ENCODE assay signal across 1 cellular context in genomic region chr22:45259754-45260394, GRCh38.
TF ChIP-seq lines count a peak whose summit lies in the region.

No MANE protein-coding gene starts in this region.

TF ChIP-seq in K562, 482 proteins besides CTCF, POLR2A, EP300 and RAD21:
- peak; percentile 50; the same call in 1 of the 2 replicates for TF ChIP-seq C11orf30 (IDR thresholded peaks at IDR 0.05; ENCODE audit: low read depth)
- no peak for TF ChIP-seq ZBTB5 (IDR thresholded peaks at IDR 0.05)
- no peak for TF ChIP-seq PURB (CRISPR knock-in tag; IDR thresholded peaks at IDR 0.05; ENCODE audit: low read depth)
- TF ChIP-seq, protein P1, sequence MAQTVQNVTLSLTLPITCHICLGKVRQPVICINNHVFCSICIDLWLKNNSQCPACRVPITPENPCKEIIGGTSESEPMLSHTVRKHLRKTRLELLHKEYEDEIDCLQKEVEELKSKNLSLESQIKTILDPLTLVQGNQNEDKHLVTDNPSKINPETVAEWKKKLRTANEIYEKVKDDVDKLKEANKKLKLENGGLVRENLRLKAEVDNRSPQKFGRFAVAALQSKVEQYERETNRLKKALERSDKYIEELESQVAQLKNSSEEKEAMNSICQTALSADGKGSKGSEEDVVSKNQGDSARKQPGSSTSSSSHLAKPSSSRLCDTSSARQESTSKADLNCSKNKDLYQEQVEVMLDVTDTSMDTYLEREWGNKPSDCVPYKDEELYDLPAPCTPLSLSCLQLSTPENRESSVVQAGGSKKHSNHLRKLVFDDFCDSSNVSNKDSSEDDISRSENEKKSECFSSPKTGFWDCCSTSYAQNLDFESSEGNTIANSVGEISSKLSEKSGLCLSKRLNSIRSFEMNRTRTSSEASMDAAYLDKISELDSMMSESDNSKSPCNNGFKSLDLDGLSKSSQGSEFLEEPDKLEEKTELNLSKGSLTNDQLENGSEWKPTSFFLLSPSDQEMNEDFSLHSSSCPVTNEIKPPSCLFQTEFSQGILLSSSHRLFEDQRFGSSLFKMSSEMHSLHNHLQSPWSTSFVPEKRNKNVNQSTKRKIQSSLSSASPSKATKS (CRISPR knock-in tag; IDR thresholded peaks at IDR 0.05) = no peak
- TF ChIP-seq IRF9 (tag; IDR thresholded peaks at IDR 0.05) = no peak
- peak; percentile 11; the same call in 1 of the 2 replicates for TF ChIP-seq MAFF (IDR thresholded peaks at IDR 0.05; ENCODE audit: low read length)
- TF ChIP-seq SRSF1 (IDR thresholded peaks at IDR 0.05; ENCODE audit: low read depth, low read length) = no peak
- TF ChIP-seq, protein P2, sequence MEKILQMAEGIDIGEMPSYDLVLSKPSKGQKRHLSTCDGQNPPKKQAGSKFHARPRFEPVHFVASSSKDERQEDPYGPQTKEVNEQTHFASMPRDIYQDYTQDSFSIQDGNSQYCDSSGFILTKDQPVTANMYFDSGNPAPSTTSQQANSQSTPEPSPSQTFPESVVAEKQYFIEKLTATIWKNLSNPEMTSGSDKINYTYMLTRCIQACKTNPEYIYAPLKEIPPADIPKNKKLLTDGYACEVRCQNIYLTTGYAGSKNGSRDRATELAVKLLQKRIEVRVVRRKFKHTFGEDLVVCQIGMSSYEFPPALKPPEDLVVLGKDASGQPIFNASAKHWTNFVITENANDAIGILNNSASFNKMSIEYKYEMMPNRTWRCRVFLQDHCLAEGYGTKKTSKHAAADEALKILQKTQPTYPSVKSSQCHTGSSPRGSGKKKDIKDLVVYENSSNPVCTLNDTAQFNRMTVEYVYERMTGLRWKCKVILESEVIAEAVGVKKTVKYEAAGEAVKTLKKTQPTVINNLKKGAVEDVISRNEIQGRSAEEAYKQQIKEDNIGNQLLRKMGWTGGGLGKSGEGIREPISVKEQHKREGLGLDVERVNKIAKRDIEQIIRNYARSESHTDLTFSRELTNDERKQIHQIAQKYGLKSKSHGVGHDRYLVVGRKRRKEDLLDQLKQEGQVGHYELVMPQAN (IDR thresholded peaks at IDR 0.05; ENCODE audit: borderline replicate concordance) = no peak
- peak; percentile 61 for TF ChIP-seq ZNF316 (IDR thresholded peaks at IDR 0.05)
TF ChIP-seq in K562: peak in this region for 3.
